ENCODE assay signal across 10 cellular contexts in the genomic region with DNA sequence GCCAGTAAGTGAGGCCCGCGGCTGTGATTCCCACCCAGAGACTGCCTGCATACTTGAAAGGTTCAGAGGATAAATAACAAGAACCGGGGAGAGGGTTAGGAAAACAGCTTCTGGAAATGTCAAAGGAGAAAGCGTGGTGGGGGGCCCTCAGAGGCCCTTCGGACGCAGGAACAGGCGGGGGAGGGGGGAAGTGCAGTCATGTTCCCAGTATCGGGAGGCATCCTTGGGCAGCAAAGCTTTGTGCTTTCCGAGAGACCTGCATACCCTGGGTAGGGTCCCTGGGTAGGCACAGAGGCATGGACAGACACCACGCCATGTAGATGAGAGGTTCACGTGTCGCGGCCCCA. TPM values are rescaled to one million over a fixed set of nuclear protein-coding genes. Genes with fewer than 3 reads are reported as not detected.
DNase-seq lines count a peak whose midpoint lies in the region; FAIRE-seq and TF ChIP-seq lines count a peak whose summit lies in the region.
"Had no signal": no experiment of that assay in that cellular context is flagged by ENCODE, and none has a peak within 500 bp of the region (broad histone marks: within the 10 kb centered on the region; RNA-seq: fewer than 3 reads in every experiment).

No MANE protein-coding gene starts in this region.

- TF ChIP-seq CTCF in astrocyte (IDR thresholded peaks at IDR 0.05; ENCODE audit: insufficient read depth, low read depth, low read length), result no peak

- no peaks in the 10 kb centered on the region for H3K9me3 Mint-ChIP-seq in CD4-positive, alpha-beta memory T cell
- H3K9me3 Mint-ChIP-seq in astrocyte (ENCODE audit: unreplicated experiment), result no peaks in the 10 kb centered on the region

- H3K9me3 ChIP-seq in CD4-positive, alpha-beta memory T cell (ENCODE audit: control insufficient read depth in 1 of 2, low read length in 2 of 2), result no peaks in the 10 kb centered on the region
- H3K9me3 ChIP-seq in astrocyte (ENCODE audit: insufficient read depth, low read depth, low read length), result no peaks in the 10 kb centered on the region
- no peaks in the 10 kb centered on the region for H3K9me3 ChIP-seq in iPS-20b (ENCODE audit: insufficient read depth, low read depth, low read length)

- H3K4me1 ChIP-seq in CD4-positive, alpha-beta memory T cell (ENCODE audit: insufficient read depth, low read length), result no peaks in the 10 kb centered on the region
- peaks cover 11% of the 10 kb centered on the region for H3K4me1 ChIP-seq in astrocyte (ENCODE audit: insufficient read depth, low read length)
- H3K4me1 ChIP-seq in iPS-20b (ENCODE audit: insufficient read depth, low read length), result peaks cover 20% of the 10 kb centered on the region; the same call in 1 of the 2 replicates

- intact Hi-C loops in CD4-positive, alpha-beta memory T cell (cut with micrococcal nuclease), result no loop called here

- H3K36me3 Mint-ChIP-seq in CD4-positive, alpha-beta memory T cell, result peaks cover 0 to 9% of the 10 kb centered on the region in 2 donors
- peaks cover 27% of the 10 kb centered on the region for H3K36me3 Mint-ChIP-seq in astrocyte (ENCODE audit: low read depth, unreplicated experiment)

- CTCF ChIA-PET in CD4-positive, alpha-beta memory T cell (lab: Charles Lee; ENCODE audit: partially characterized antibody), result no interaction called here

- H3K27ac Mint-ChIP-seq in CD4-positive, alpha-beta memory T cell, result no peak overlapping the region
- peak overlapping the region; percentile 97 for H3K27ac Mint-ChIP-seq in astrocyte (ENCODE audit: unreplicated experiment)

- peak overlapping the region in 7 of 8 donors; percentile 25 to 79 (median 58) for H3K4me3 Mint-ChIP-seq in CD4-positive, alpha-beta memory T cell
- peak overlapping the region; percentile 84 for H3K4me3 Mint-ChIP-seq in astrocyte (ENCODE audit: unreplicated experiment)

- H3K4me2 ChIP-seq in astrocyte (ENCODE audit: low read length), result peak overlapping the region; percentile 88

- peaks cover 10 to 21% of the 10 kb centered on the region in 2 donors for H3K27me3 Mint-ChIP-seq in CD4-positive, alpha-beta memory T cell
- no peaks in the 10 kb centered on the region for H3K27me3 Mint-ChIP-seq in astrocyte (ENCODE audit: low read depth, unreplicated experiment)

- H3K79me2 ChIP-seq in astrocyte (ENCODE audit: insufficient read depth, low read length), result no peaks in the 10 kb centered on the region

- H3K27me3 ChIP-seq in CD4-positive, alpha-beta memory T cell (ENCODE audit: insufficient read depth, low read length), result peaks cover 7% of the 10 kb centered on the region
- H3K27me3 ChIP-seq in astrocyte (ENCODE audit: insufficient read depth, low read length), result no peaks in the 10 kb centered on the region
- peaks cover 93% of the 10 kb centered on the region for H3K27me3 ChIP-seq in iPS-20b (ENCODE audit: insufficient read depth, low read length)

- no peaks in the 10 kb centered on the region for H4K20me1 ChIP-seq in astrocyte (ENCODE audit: insufficient read depth, low read length)

- H3K36me3 ChIP-seq in CD4-positive, alpha-beta memory T cell (ENCODE audit: insufficient read depth, low read length), result no peaks in the 10 kb centered on the region
- H3K36me3 ChIP-seq in astrocyte (ENCODE audit: insufficient read depth, low read length) (no peaks in the 10 kb centered on the region), iPS-20b (ENCODE audit: insufficient read depth, low read depth, low read length) (no peaks in the 10 kb centered on the region)

- no peak overlapping the region for H3K4me3 ChIP-seq in CD4-positive, alpha-beta memory T cell (ENCODE audit: low read length in 2 of 2)
- H3K4me3 ChIP-seq in astrocyte (ENCODE audit: insufficient read depth, low read depth, low read length) (peak overlapping the region; percentile 39), iPS-20b (ENCODE audit: low read length) (peak overlapping the region; percentile 68)

- H3K4me1 Mint-ChIP-seq in CD4-positive, alpha-beta memory T cell, result peaks cover 4 to 12% (median 8%) of the 10 kb centered on the region in 4 donors
- H3K4me1 Mint-ChIP-seq in astrocyte (ENCODE audit: low read depth, unreplicated experiment), result peaks cover 31% of the 10 kb centered on the region

- H3K27ac ChIP-seq in CD4-positive, alpha-beta memory T cell (ENCODE audit: low read depth, low read length), result no peak overlapping the region
- H3K27ac ChIP-seq in astrocyte (ENCODE audit: low read depth, low read length), result no peak overlapping the region
- no peak overlapping the region for H3K27ac ChIP-seq in iPS-20b (ENCODE audit: low read length)

- POLR2A ChIA-PET in CD4-positive, alpha-beta memory T cell (lab: Charles Lee; ENCODE audit: partially characterized antibody), result no interaction called here

- peak overlapping the region; percentile 90 for H2AFZ ChIP-seq in astrocyte (ENCODE audit: low read depth, low read length)

- FAIRE-seq in astrocyte (lab: Jason Lieb, UNC), result no peak
- FAIRE-seq: endometrium, G401.6 had no signal

- DNase-seq in CD4-positive, alpha-beta memory T cell, result no peak
- DNase-seq in astrocyte (ENCODE audit: low read depth) (no peak), retina (peak; percentile 81), DMS 273 (lab: John Stamatoyannopoulos, UW; ENCODE audit: unreplicated experiment) (no peak), RPMI8226 (no peak), NCI-H69 (lab: John Stamatoyannopoulos, UW) (no peak), dermis blood vessel endothelial cell (no peak)

- peak overlapping the region; percentile 72 for H3K9ac ChIP-seq in astrocyte (ENCODE audit: low read length)
- peak overlapping the region; percentile 37; the same call in 1 of the 2 replicates for H3K9ac ChIP-seq in iPS-20b (ENCODE audit: low read depth, low read length)

RNA-seq across cellular contexts. Expression of gene EPHB3, which starts 21.4 kb away (rescaled TPM):
- total RNA-seq in CD4-positive, alpha-beta memory T cell, result under 1 TPM; 0.29 to 0.67 TPM
- under 1 TPM; 0.04 to 0.79 TPM for polyA plus RNA-seq in CD4-positive, alpha-beta memory T cell
- 17.2 and 27.0 TPM in 2 replicates for total RNA-seq in astrocyte
- total RNA-seq in dermis blood vessel endothelial cell, result under 0.01 and 0.23 TPM in 2 replicates

Comparison
In these comparisons a context has a peak if more than half of its experiments do, and no peak if none do; other contexts are left out.
1. H3K4me3 ChIP-seq: peak in astrocyte (single experiment) and iPS-20b (single experiment); none in CD4-positive, alpha-beta memory T cell (0 of 2).
2. RNA of gene EPHB3, which starts 21.4 kb away (total RNA-seq): 17.2 to 27.0 TPM in astrocyte; 0.29 to 0.67 TPM in CD4-positive, alpha-beta memory T cell and under 0.01 to 0.23 TPM in dermis blood vessel endothelial cell; every median in the first group is over 10 times any median in the second.